Comparison of ENCODE assay signal across 36 cellular contexts in genomic region chr14:103857256-103857655, GRCh38.
"Had no signal": no experiment of that assay in that cellular context is flagged by ENCODE, and none has a peak within 500 bp of the region (broad histone marks: within the 10 kb centered on the region; RNA-seq: fewer than 3 reads in every experiment).

No MANE protein-coding gene starts in this region.

- H3K27ac ChIP-seq: adrenal gland, breast epithelium, Peyer's patch, VCaP had no signal

- H3K9me3 ChIP-seq: adrenal gland, body of pancreas, breast epithelium, Peyer's patch had no signal

- H3K27me3 ChIP-seq: adrenal gland, body of pancreas, breast epithelium, Peyer's patch had no signal

- DNase-seq: activated B cell treated with CpG ODN at 0.5 μM for 24 hours; activated CD4-positive, alpha-beta memory T cell treated with anti-CD3 and anti-CD28 coated beads for 36 hours; activated CD4-positive, alpha-beta T cell treated with anti-CD3 and anti-CD28 coated beads for 4 hours; activated CD4-positive, alpha-beta T cell treated with anti-CD3 and anti-CD28 coated beads, Interleukin-2, amount 50 U/mL, for 1 hour; activated CD4-positive, CD25-positive, alpha-beta regulatory T cell treated with anti-CD3 and anti-CD28 coated beads, Interleukin-2, amount 50 U/mL, for 72 hours; activated CD8-positive, alpha-beta memory T cell treated with anti-CD3 and anti-CD28 coated beads, Interleukin-2, amount 50 U/mL, for 4 hours; activated gamma-delta T cell treated with Interleukin-2 at 50 U/mL for 16 hours; activated naive CD4-positive, alpha-beta T cell treated with anti-CD3 and anti-CD28 coated beads for 36 hours; activated T-cell treated with anti-CD3 and anti-CD28 coated beads for 4 hours; activated T-cell treated with anti-CD3 and anti-CD28 coated beads, Interleukin-2, amount 50 U/mL, for 4 hours; adrenal gland; body of pancreas; Karpas-422; KBM-7; NCI-H1048; NCI-H1105 treated with DMSO at 0.1 percent for 48 hours; NCI-H1436; NCI-H1930; NCI-H2081 treated with DMSO at 0.1 percent for 48 hours; NCI-H345; NCI-H510A; NCI-H526; NCI-H748 treated with DMSO at 0.1 percent for 48 hours; NK-92 treated with Interleukin-12 subunit alpha and Interleukin-12 subunit beta, amount 100 ng/mL, for 24 hours; PC-3; RPMI8226; SIG-M5; T-cell; T-helper 2 cell; T-helper 9 cell had no signal

- H3K4me3 ChIP-seq: adrenal gland, body of pancreas, breast epithelium, Peyer's patch had no signal

- H3K9me3 Mint-ChIP-seq: activated B cell treated with CpG ODN at 0.5 μM for 24 hours; activated CD4-positive, alpha-beta memory T cell treated with anti-CD3 and anti-CD28 coated beads for 36 hours; activated naive CD4-positive, alpha-beta T cell treated with anti-CD3 and anti-CD28 coated beads for 36 hours; activated naive CD4-positive, alpha-beta T cell treated with anti-CD3 and anti-CD28 coated beads, Interleukin-2, amount 50 U/mL, for 72 hours; activated T-cell treated with anti-CD3 and anti-CD28 coated beads, Interleukin-2, amount 50 U/mL, for 4 hours; activated T-helper 1 cell treated with anti-CD3 and anti-CD28 coated beads, Interleukin-12 subunit alpha, Interleukin-12 subunit beta, Interleukin-2, Interleukin-4 antibody, amounts not matched to agents 30 ng/mL and 10 ng/mL and 1 ng/mL, durations not matched to agents 14 hours and 24 hours and 36 hours; T-cell had no signal

- H3K4me3 Mint-ChIP-seq: activated B cell treated with CpG ODN at 0.5 μM for 24 hours; activated CD4-positive, alpha-beta memory T cell treated with anti-CD3 and anti-CD28 coated beads for 36 hours; activated naive CD4-positive, alpha-beta T cell treated with anti-CD3 and anti-CD28 coated beads for 36 hours; activated T-cell treated with anti-CD3 and anti-CD28 coated beads, Interleukin-2, amount 50 U/mL, for 4 hours; activated T-helper 1 cell treated with anti-CD3 and anti-CD28 coated beads, Interleukin-12 subunit alpha, Interleukin-12 subunit beta, Interleukin-2, Interleukin-4 antibody, amounts not matched to agents 30 ng/mL and 10 ng/mL and 1 ng/mL, durations not matched to agents 14 hours and 24 hours and 36 hours; T-cell had no signal

- H3K36me3 ChIP-seq: adrenal gland, breast epithelium, Peyer's patch had no signal

- H3K27ac Mint-ChIP-seq: activated B cell treated with CpG ODN at 0.5 μM for 24 hours; activated CD4-positive, alpha-beta memory T cell treated with anti-CD3 and anti-CD28 coated beads for 36 hours; activated naive CD4-positive, alpha-beta T cell treated with anti-CD3 and anti-CD28 coated beads for 36 hours; activated T-helper 1 cell treated with anti-CD3 and anti-CD28 coated beads, Interleukin-12 subunit alpha, Interleukin-12 subunit beta, Interleukin-2, Interleukin-4 antibody, amounts not matched to agents 30 ng/mL and 10 ng/mL and 1 ng/mL, durations not matched to agents 14 hours and 24 hours and 36 hours; T-cell had no signal

- H3K36me3 Mint-ChIP-seq: activated CD4-positive, alpha-beta memory T cell treated with anti-CD3 and anti-CD28 coated beads for 36 hours; activated naive CD4-positive, alpha-beta T cell treated with anti-CD3 and anti-CD28 coated beads, Interleukin-2, amount 50 U/mL, for 72 hours; T-cell had no signal

- H3K4me1 Mint-ChIP-seq: activated B cell treated with CpG ODN at 0.5 μM for 24 hours had no signal

- ATAC-seq: activated naive CD4-positive, alpha-beta T cell treated with anti-CD3 and anti-CD28 coated beads, Interleukin-2, amount 50 U/mL, for 72 hours; activated T-cell treated with anti-CD3 and anti-CD28 coated beads, Interleukin-2, amount 50 U/mL, for 4 hours; body of pancreas; PC-3; SK-N-SH treated with all-trans-retinoic acid at 6 μM for 48 hours; T-cell had no signal
